Comparison of ENCODE assay signal across 8 cellular contexts in genomic region chr18:48950536-48951447, GRCh38. TPM values are rescaled to one million over a fixed set of nuclear protein-coding genes. Genes with fewer than 3 reads are reported as not detected.
A peak's percentile ranks its signal among the peaks of the same experiment; 100 is the strongest.
DNase-seq lines count a peak whose midpoint lies in the region; ATAC-seq and TF ChIP-seq lines count a peak whose summit lies in the region.

Gene SMAD7, minus strand, starts transcription at chr18:48950965. Its CDS starts 541 bp downstream, at chr18:48950424.

- CTCF ChIA-PET in Calu3 (lab: Charles Lee), result interaction anchor here (0.7 kb wide), 1 partner anchor 194 kb away, joined by 3 read pairs; no protein-coding TSS in a partner anchor

- no peak for ATAC-seq in HG03439 (IDR thresholded peaks at IDR 0.05; ENCODE audit: unreplicated experiment)

- DNase-seq in Calu3, result no peak
- peak; percentile 45 for DNase-seq in KBM-7
- no peak for DNase-seq in stimulated activated CD4-positive, alpha-beta T cell treated with anti-CD3 and anti-CD28 coated beads, Interleukin-2, amount 100 ng/mL, for 24 hours
- no peak for DNase-seq in stimulated activated CD4-positive, alpha-beta T cell treated with anti-CD3 and anti-CD28 coated beads, Interleukin-1b, Interleukin-23, amount 100 ng/mL, for 48 hours

- H3K27me3 Mint-ChIP-seq in Calu3 (ENCODE audit: unreplicated experiment), result no peaks in the 10 kb centered on the region

- BruUV-seq in Calu3 (replicated peaks; lab: Mats Ljungman, UMichigan), result TSS peak; percentile 65

- H3K27me3 ChIP-seq in iPS-18a (ENCODE audit: control insufficient read depth, insufficient read depth, low read length), result peaks cover 48% of the 10 kb centered on the region

- no peaks in the 10 kb centered on the region for H3K9me3 Mint-ChIP-seq in Calu3 (ENCODE audit: low read depth, unreplicated experiment)

- H3K27ac ChIP-seq in angular gyrus (ENCODE audit: low read depth, low read length) (peak within 1 kb of the TSS; percentile 80), iPS-18a (ENCODE audit: low read length) (no peak within 1 kb of the TSS), skin epidermis (peak within 1 kb of the TSS; percentile 73 to 100 (median 95))

- H3K9ac ChIP-seq in iPS-18a (ENCODE audit: low read length), result peak within 1 kb of the TSS; percentile 66

- no peaks in the 10 kb centered on the region for H3K36me3 ChIP-seq in iPS-18a (ENCODE audit: control insufficient read depth, low read depth, low read length)

- H3K27ac Mint-ChIP-seq in Calu3 (ENCODE audit: unreplicated experiment), result peak within 1 kb of the TSS; percentile 59

- peaks cover 77% of the 10 kb centered on the region for H3K36me3 Mint-ChIP-seq in Calu3 (ENCODE audit: insufficient read depth, unreplicated experiment)

- no peaks in the 10 kb centered on the region for H3K9me3 ChIP-seq in iPS-18a (ENCODE audit: control insufficient read depth, low read depth, low read length)

- TF ChIP-seq CTCF in Calu3 (IDR thresholded peaks at IDR 0.05; ENCODE audit: unreplicated experiment), result no peak

- peaks cover 52% of the 10 kb centered on the region for H3K4me1 Mint-ChIP-seq in Calu3 (ENCODE audit: low read depth, unreplicated experiment)

- peaks cover 28% of the 10 kb centered on the region for H3K4me1 ChIP-seq in iPS-18a (ENCODE audit: control insufficient read depth, low read depth, low read length)

- H3K4me3 Mint-ChIP-seq in Calu3 (ENCODE audit: low read depth, unreplicated experiment), result peak within 1 kb of the TSS; percentile 77

- intact Hi-C loops in Calu3 (cut with micrococcal nuclease; ENCODE audit: unreplicated experiment), result loop anchor here (2.0 kb wide), 1 partner anchor 92 kb away; no protein-coding TSS in a partner anchor

- in situ Hi-C loops in KBM-7 (cut with MboI; ENCODE audit: low pct_unique_long_range_greater_than_20kb, low sequenced_read_pairs), result no loop called here

- H3K4me3 ChIP-seq in iPS-18a (ENCODE audit: low read length), result peak within 1 kb of the TSS; percentile 95
- peak within 1 kb of the TSS; percentile 56 to 87 (median 81) for H3K4me3 ChIP-seq in skin epidermis

RNA-seq across cellular contexts. Expression of gene SMAD7, which starts in this region (rescaled TPM):
- total RNA-seq in Calu3 (2022), result 11.2 and 13.7 TPM in 2 replicates
